Comparison of ENCODE assay signal across 16 cellular contexts in the genomic region with DNA sequence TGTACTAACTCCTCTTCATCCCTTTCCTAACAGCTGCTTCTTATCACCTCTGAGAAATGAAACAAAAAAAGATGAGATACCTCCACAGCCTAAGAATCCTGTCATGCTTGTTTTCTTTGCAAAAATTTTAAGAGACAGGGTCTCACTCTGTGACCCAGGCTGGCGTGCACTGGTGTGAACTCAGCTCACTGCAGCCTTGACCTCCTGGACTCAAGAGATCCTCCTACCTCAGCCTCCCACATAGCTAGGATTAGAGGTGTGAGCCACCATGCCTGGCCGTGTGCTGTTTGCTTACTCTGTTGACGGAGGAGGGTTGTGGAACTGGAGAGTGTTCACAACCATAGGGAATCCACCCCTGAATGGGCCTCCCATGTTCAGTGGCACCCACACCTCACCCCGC. TPM values are rescaled to one million over a fixed set of nuclear protein-coding genes. Genes with fewer than 3 reads are reported as not detected.
DNase-seq lines count a peak whose midpoint lies in the region; ATAC-seq and TF ChIP-seq lines count a peak whose summit lies in the region.
"Had no signal": no experiment of that assay in that cellular context is flagged by ENCODE, and none has a peak within 500 bp of the region (broad histone marks: within the 10 kb centered on the region; RNA-seq: fewer than 3 reads in every experiment).

No MANE protein-coding gene starts in this region.

- peaks cover 21% of the 10 kb centered on the region for H3K36me3 Mint-ChIP-seq in activated CD4-positive, alpha-beta T cell treated with anti-CD3 and anti-CD28 coated beads, Interleukin-2, amount 10 ng/mL, durations not matched to agents 7 days and 5 days (ENCODE audit: low read depth)
- H3K36me3 Mint-ChIP-seq in endothelial cell (ENCODE audit: low read depth, unreplicated experiment) = peaks cover 42% of the 10 kb centered on the region

- CTCF ChIA-PET in activated CD4-positive, alpha-beta T cell treated with anti-CD3 and anti-CD28 coated beads, Interleukin-2, amount 10 ng/mL, durations not matched to agents 7 days and 5 days (lab: Charles Lee) = no interaction called here

- H3K4me1 ChIP-seq in smooth muscle cell (ENCODE audit: low read depth) = no peaks in the 10 kb centered on the region

- peaks cover 10% of the 10 kb centered on the region for H3K36me3 ChIP-seq in smooth muscle cell (ENCODE audit: low read depth)

- no peak overlapping the region for H3K27ac ChIP-seq in smooth muscle cell (ENCODE audit: low read depth)
- H3K27ac ChIP-seq: BLaER1 had no signal

- H3K9ac ChIP-seq in smooth muscle cell (ENCODE audit: low read depth) = no peak overlapping the region
- H3K9ac ChIP-seq: BLaER1 had no signal

- intact Hi-C loops in Right ventricle myocardium superior (cut with DNase I) = no loop called here
- intact Hi-C loops in Right ventricle myocardium inferior (cut with DNase I) = no loop called here

- peaks cover 4% of the 10 kb centered on the region for H4K20me1 ChIP-seq in smooth muscle cell (ENCODE audit: low read depth)

- 91% methylated on average over 4 of the region's 4 CpGs for WGBS in smooth muscle cell (ENCODE audit: low lambda C conversion rate)

- no peaks in the 10 kb centered on the region for H3K9me3 Mint-ChIP-seq in activated CD4-positive, alpha-beta T cell treated with anti-CD3 and anti-CD28 coated beads, Interleukin-2, amount 10 ng/mL, durations not matched to agents 7 days and 5 days
- H3K9me3 Mint-ChIP-seq in endothelial cell (ENCODE audit: unreplicated experiment) = no peaks in the 10 kb centered on the region
- H3K9me3 Mint-ChIP-seq: CD8-positive, alpha-beta memory T cell; H9 had no signal

- no peak overlapping the region for H2AFZ ChIP-seq in smooth muscle cell (ENCODE audit: low read depth)

- H3K9me3 ChIP-seq in smooth muscle cell (replicated peaks; ENCODE audit: low read depth) = no peaks in the 10 kb centered on the region
- H3K9me3 ChIP-seq: BLaER1, Caco-2 had no signal

- peaks cover 23% of the 10 kb centered on the region for H3F3A ChIP-seq in smooth muscle cell (ENCODE audit: low read depth)

- H3K4me2 ChIP-seq in smooth muscle cell = no peak overlapping the region
- H3K4me2 ChIP-seq: BLaER1 had no signal

- POLR2A ChIA-PET in activated CD4-positive, alpha-beta T cell treated with anti-CD3 and anti-CD28 coated beads, Interleukin-2, amount 10 ng/mL, durations not matched to agents 7 days and 5 days (lab: Charles Lee) = no interaction called here

- TF ChIP-seq CTCF in endothelial cell (IDR thresholded peaks at IDR 0.05; ENCODE audit: unreplicated experiment) = no peak
- no peak for TF ChIP-seq CTCF in smooth muscle cell (IDR thresholded peaks at IDR 0.05; ENCODE audit: borderline replicate concordance, insufficient read depth, poor library complexity, severe bottlenecking)

- no peaks in the 10 kb centered on the region for H3K27me3 Mint-ChIP-seq in activated CD4-positive, alpha-beta T cell treated with anti-CD3 and anti-CD28 coated beads, Interleukin-2, amount 10 ng/mL, durations not matched to agents 7 days and 5 days
- H3K27me3 Mint-ChIP-seq in endothelial cell (ENCODE audit: unreplicated experiment) = peaks cover 2% of the 10 kb centered on the region
- H3K27me3 Mint-ChIP-seq: CD8-positive, alpha-beta memory T cell had no signal

- peaks cover 6% of the 10 kb centered on the region for H3K79me2 ChIP-seq in smooth muscle cell (ENCODE audit: low read depth)

- H3K4me1 Mint-ChIP-seq in activated CD4-positive, alpha-beta T cell treated with anti-CD3 and anti-CD28 coated beads, Interleukin-2, amount 10 ng/mL, durations not matched to agents 7 days and 5 days = no peaks in the 10 kb centered on the region
- peaks cover 7% of the 10 kb centered on the region for H3K4me1 Mint-ChIP-seq in endothelial cell (ENCODE audit: unreplicated experiment)
- H3K4me1 Mint-ChIP-seq: CD8-positive, alpha-beta memory T cell; H9 had no signal

- H3K27ac Mint-ChIP-seq in activated CD4-positive, alpha-beta T cell treated with anti-CD3 and anti-CD28 coated beads, Interleukin-2, amount 10 ng/mL, durations not matched to agents 7 days and 5 days = peak overlapping the region; percentile 36
- peak overlapping the region; percentile 57 for H3K27ac Mint-ChIP-seq in endothelial cell (ENCODE audit: unreplicated experiment)

- ATAC-seq in Right ventricle myocardium superior (ENCODE audit: poor library complexity) = no peak
- no peak for ATAC-seq in Right ventricle myocardium inferior

- H3K27me3 ChIP-seq in smooth muscle cell (ENCODE audit: low read depth) = no peaks in the 10 kb centered on the region
- H3K27me3 ChIP-seq: BLaER1 had no signal

- DNase-seq in activated CD4-positive, alpha-beta T cell treated with anti-CD3 and anti-CD28 coated beads, Interleukin-2, amount 10 ng/mL, durations not matched to agents 7 days and 5 days = no peak
- DNase-seq in activated CD4-positive, alpha-beta T cell treated with anti-CD3 and anti-CD28 coated beads for 4 hours = no peak
- DNase-seq in Right ventricle myocardium superior (peak; percentile 8), Right ventricle myocardium inferior (ENCODE audit: missing footprints) (no peak), endothelial cell (ENCODE audit: low spot score) (no peak), glomerular visceral epithelial cell (ENCODE audit: extremely low spot score) (no peak), smooth muscle cell (lab: John Stamatoyannopoulos, UW; ENCODE audit: unreplicated experiment) (no peak)
- DNase-seq: 8988T; AML-193; Caco-2; CD8-positive, alpha-beta memory T cell; DND-41; GDM1; GOT3; H9 had no signal

- no peak overlapping the region for H3K4me3 ChIP-seq in smooth muscle cell
- H3K4me3 ChIP-seq: BLaER1 had no signal

- no peak overlapping the region for H3K4me3 Mint-ChIP-seq in activated CD4-positive, alpha-beta T cell treated with anti-CD3 and anti-CD28 coated beads, Interleukin-2, amount 10 ng/mL, durations not matched to agents 7 days and 5 days
- H3K4me3 Mint-ChIP-seq in endothelial cell (ENCODE audit: unreplicated experiment) = peak overlapping the region; percentile 84
- H3K4me3 Mint-ChIP-seq: CD8-positive, alpha-beta memory T cell; H9 had no signal

RNA-seq across cellular contexts. Expression of gene CSRNP2, which starts 16.2 kb away (rescaled TPM):
- total RNA-seq in activated CD4-positive, alpha-beta T cell treated with anti-CD3 and anti-CD28 coated beads, Interleukin-2, amount 10 ng/mL, durations not matched to agents 7 days and 5 days = 10 to 100 TPM; 13.6 to 17.0 TPM
- total RNA-seq in Right ventricle myocardium superior = 20.0 TPM
- total RNA-seq in Right ventricle myocardium inferior = 25.7 TPM
- total RNA-seq in endothelial cell (ENCODE audit: unreplicated experiment) = 112 TPM
- total RNA-seq in smooth muscle cell = 33.8 and 37.2 TPM in 2 replicates
- polyA plus RNA-seq in smooth muscle cell = 26.3 and 27.2 TPM in 2 replicates

RNA-seq across cellular contexts. Expression of gene LETMD1, which starts 19.1 kb away (rescaled TPM):
- total RNA-seq in activated CD4-positive, alpha-beta T cell treated with anti-CD3 and anti-CD28 coated beads, Interleukin-2, amount 10 ng/mL, durations not matched to agents 7 days and 5 days = 10 to 100 TPM; 66.3 to 68.6 TPM
- total RNA-seq in Right ventricle myocardium superior (19.7 TPM), Right ventricle myocardium inferior (17.0 TPM), endothelial cell (ENCODE audit: unreplicated experiment) (32.8 TPM), smooth muscle cell (32.9 and 45.4 TPM in 2 replicates)
- polyA plus RNA-seq in smooth muscle cell = 8.9 and 10.8 TPM in 2 replicates

RNA-seq across cellular contexts. Expression of gene SLC11A2, which starts 41.0 kb away (rescaled TPM):
- 10 to 100 TPM; 36.0 to 37.4 TPM for total RNA-seq in activated CD4-positive, alpha-beta T cell treated with anti-CD3 and anti-CD28 coated beads, Interleukin-2, amount 10 ng/mL, durations not matched to agents 7 days and 5 days
- total RNA-seq in Right ventricle myocardium superior (23.7 TPM), Right ventricle myocardium inferior (23.7 TPM), endothelial cell (ENCODE audit: unreplicated experiment) (47.3 TPM), smooth muscle cell (31.3 and 52.9 TPM in 2 replicates)
- polyA plus RNA-seq in smooth muscle cell = 22.9 and 26.5 TPM in 2 replicates
